8 cellular contexts compared by ENCODE assay signal in genomic region chr3:58585994-58586393, GRCh38. TPM values are rescaled to one million over a fixed set of nuclear protein-coding genes. Genes with fewer than 3 reads are reported as not detected.
DNase-seq lines count a peak whose midpoint lies in the region; ATAC-seq and TF ChIP-seq lines count a peak whose summit lies in the region.

No MANE protein-coding gene starts in this region.

- TF ChIP-seq CTCF in H9 (conservative IDR thresholded peaks at IDR 0.05) (no peak), brain (conservative IDR thresholded peaks at IDR 0.05) (no peak), nephron progenitor cell (IDR thresholded peaks at IDR 0.05) (no peak), upper lobe of left lung (IDR thresholded peaks at IDR 0.05) (no peak)

- CTCF ChIA-PET in CD8-positive, alpha-beta memory T cell (lab: Charles Lee): interaction anchor here (1.8 kb wide), 1 partner anchor 12 kb away, joined by 10 read pairs; no protein-coding TSS in a partner anchor

- H2BK15ac ChIP-seq in H9 (ENCODE audit: low read depth, low read length): no peak overlapping the region

- no peak overlapping the region for H3T11ph ChIP-seq in H9 (ENCODE audit: low read length)

- H3K9me3 Mint-ChIP-seq in CD8-positive, alpha-beta memory T cell: peaks cover 0 to 5% (median 0%) of the 10 kb centered on the region in 5 donors
- H3K9me3 Mint-ChIP-seq in H9: peaks cover 0 to 4% of the 10 kb centered on the region in 2 experiments; a peak in 1 of 5 replicates
- H3K9me3 Mint-ChIP-seq in brain: peaks cover 0 to 13% (median 7%) of the 10 kb centered on the region in 5 experiments
- H3K9me3 Mint-ChIP-seq in nephron progenitor cell: no peaks in the 10 kb centered on the region

- H3K27ac Mint-ChIP-seq in CD8-positive, alpha-beta memory T cell: no peak overlapping the region
- H3K27ac Mint-ChIP-seq in H9 (no peak overlapping the region), brain (peak overlapping the region in 3 of 5 experiments; percentile 11 to 94 (median 39)), nephron progenitor cell (peak overlapping the region; percentile 64)

- no peak overlapping the region for H4K8ac ChIP-seq in H9 (replicated peaks; ENCODE audit: insufficient read length, low read depth, low read length)

- H3K79me2 ChIP-seq in H9 (ENCODE audit: insufficient read depth, low read length): no peaks in the 10 kb centered on the region

- DNase-seq in CD8-positive, alpha-beta memory T cell: no peak
- DNase-seq in H9: no peak
- peak; percentile 58 for DNase-seq in nephron progenitor cell
- no peak for DNase-seq in H4 (ENCODE audit: low spot score)
- no peak for DNase-seq in upper lobe of left lung
- DNase-seq in GM19240 (ENCODE audit: insufficient read length, low spot score): no peak

- no peaks in the 10 kb centered on the region for H3K36me3 ChIP-seq in CD8-positive, alpha-beta memory T cell (ENCODE audit: insufficient read depth, low read length)
- no peaks in the 10 kb centered on the region for H3K36me3 ChIP-seq in upper lobe of left lung

- no peak overlapping the region for H4K5ac ChIP-seq in H9 (ENCODE audit: insufficient read length, low read depth, low read length)

- H2BK120ac ChIP-seq in H9 (ENCODE audit: low read depth, low read length, poor library complexity, severe bottlenecking): no peak overlapping the region

- no peak for TF ChIP-seq POLR2A in upper lobe of left lung (IDR thresholded peaks at IDR 0.05)

- peak overlapping the region; percentile 36 for H3K4me2 ChIP-seq in H9 (ENCODE audit: insufficient read depth, insufficient read length, low read length)

- H3K14ac ChIP-seq in H9 (ENCODE audit: insufficient read depth, low read length): no peak overlapping the region

- H3K4me3 Mint-ChIP-seq in CD8-positive, alpha-beta memory T cell: peak overlapping the region; percentile 90 to 96 (median 94)
- H3K4me3 Mint-ChIP-seq in H9 (peak overlapping the region; percentile 39 to 78), brain (peak overlapping the region in 3 of 5 experiments; percentile 37 to 79 (median 76)), nephron progenitor cell (peak overlapping the region; percentile 81)

- H2AFZ ChIP-seq in H9 (ENCODE audit: low read length): no peak overlapping the region

- POLR2A ChIA-PET in CD8-positive, alpha-beta memory T cell (lab: Charles Lee): no interaction called here

- no peak overlapping the region for H2BK20ac ChIP-seq in H9 (ENCODE audit: low read depth, low read length, poor library complexity, severe bottlenecking)

- no peak overlapping the region for H2BK12ac ChIP-seq in H9 (ENCODE audit: insufficient read length, low read depth, low read length)

- peaks cover 49 to 53% of the 10 kb centered on the region in 2 donors for H3K27me3 Mint-ChIP-seq in CD8-positive, alpha-beta memory T cell
- H3K27me3 Mint-ChIP-seq in H9 (ENCODE audit: low read depth) (peaks cover 85% of the 10 kb centered on the region), brain (no peaks in the 10 kb centered on the region), nephron progenitor cell (ENCODE audit: low read depth, poor library complexity) (peaks cover 66% of the 10 kb centered on the region)

- H4K91ac ChIP-seq in H9 (ENCODE audit: insufficient read length, low read depth, low read length): no peak overlapping the region

- H3K4me1 Mint-ChIP-seq in CD8-positive, alpha-beta memory T cell: peaks cover 18 to 24% (median 22%) of the 10 kb centered on the region in 3 donors
- H3K4me1 Mint-ChIP-seq in H9 (peaks cover 31 to 42% of the 10 kb centered on the region in 2 experiments), brain (peaks cover 57% of the 10 kb centered on the region), nephron progenitor cell (peaks cover 54% of the 10 kb centered on the region)

- TF ChIP-seq EP300 in upper lobe of left lung (IDR thresholded peaks at IDR 0.05): no peak

- H3K23me2 ChIP-seq in H9 (ENCODE audit: insufficient read length, low read depth, low read length, poor library complexity, severe bottlenecking): no peaks in the 10 kb centered on the region

- H3K4ac ChIP-seq in H9 (ENCODE audit: low read depth, low read length): no peak overlapping the region

- H3K18ac ChIP-seq in H9 (ENCODE audit: insufficient read length, low read depth, low read length): no peak overlapping the region

- ATAC-seq in HG03025 (IDR thresholded peaks at IDR 0.05; ENCODE audit: low FRiP score, unreplicated experiment) (no peak), upper lobe of left lung (ENCODE audit: low FRiP score in 2 of 2) (no peak)

- no peak overlapping the region for H3K56ac ChIP-seq in H9 (ENCODE audit: insufficient read length, low read depth, low read length)

- no peaks in the 10 kb centered on the region for H3K79me1 ChIP-seq in H9 (ENCODE audit: insufficient read depth, low read depth, low read length, poor library complexity, severe bottlenecking)

- WGBS in H9 (ENCODE audit: extremely low coverage, insufficient read length, low lambda C conversion rate): no CpG with 5 or more reads among the region's 8 CpGs
- WGBS in upper lobe of left lung, 2 donors: 48 to 51% methylated on average over 8 of the region's 8 CpGs

- H3K9ac ChIP-seq in H9 (ENCODE audit: extremely low read depth, insufficient read length, low read length): no peak overlapping the region

- no peaks in the 10 kb centered on the region for H3K9me3 ChIP-seq in CD8-positive, alpha-beta memory T cell (ENCODE audit: low read length)
- H3K9me3 ChIP-seq in H9 (ENCODE audit: control insufficient read depth, low read depth, low read length): no peaks in the 10 kb centered on the region
- no peaks in the 10 kb centered on the region for H3K9me3 ChIP-seq in upper lobe of left lung

- H3K36me3 Mint-ChIP-seq in CD8-positive, alpha-beta memory T cell: peaks cover 0 to 5% (median 3%) of the 10 kb centered on the region in 3 donors
- no peaks in the 10 kb centered on the region for H3K36me3 Mint-ChIP-seq in H9 (ENCODE audit: insufficient read depth in 1 of 3, low read depth in 3 of 3)
- H3K36me3 Mint-ChIP-seq in brain: peaks cover 6% of the 10 kb centered on the region
- no peaks in the 10 kb centered on the region for H3K36me3 Mint-ChIP-seq in nephron progenitor cell (ENCODE audit: low read depth)

- no peak overlapping the region for H2BK5ac ChIP-seq in H9 (ENCODE audit: insufficient read length, low read length)

- no peaks in the 10 kb centered on the region for H4K20me1 ChIP-seq in H9 (ENCODE audit: control insufficient read depth, insufficient read depth, insufficient read length)

- no peak overlapping the region for H3K4me3 ChIP-seq in CD8-positive, alpha-beta memory T cell (ENCODE audit: low read length)
- H3K4me3 ChIP-seq in upper lobe of left lung: peak overlapping the region in 2 of 4 donors; percentile 60

- no peak overlapping the region for H3K23ac ChIP-seq in H9 (ENCODE audit: insufficient read length, low read depth, low read length)

- H3K4me1 ChIP-seq in CD8-positive, alpha-beta memory T cell (ENCODE audit: insufficient read depth, low read length): no peaks in the 10 kb centered on the region
- no peaks in the 10 kb centered on the region; the same call in 1 of the 2 replicates for H3K4me1 ChIP-seq in H9 (ENCODE audit: insufficient read depth, low read length)
- H3K4me1 ChIP-seq in upper lobe of left lung: peaks cover 19 to 21% (median 19%) of the 10 kb centered on the region in 4 donors

- H3K27ac ChIP-seq in CD8-positive, alpha-beta memory T cell (ENCODE audit: low read depth, low read length): no peak overlapping the region
- H3K27ac ChIP-seq in H9 (ENCODE audit: insufficient read length, low read depth, low read length): no peak overlapping the region
- H3K27ac ChIP-seq in upper lobe of left lung: peak overlapping the region in 2 of 4 donors; percentile 81 to 89

- peaks cover 18% of the 10 kb centered on the region for H3K27me3 ChIP-seq in CD8-positive, alpha-beta memory T cell (ENCODE audit: insufficient read depth, low read length, poor library complexity, severe bottlenecking)
- H3K27me3 ChIP-seq in H9 (ENCODE audit: insufficient read depth, low read length) (peaks cover 16% of the 10 kb centered on the region; the same call in 1 of the 2 replicates), upper lobe of left lung (peaks cover 0 to 11% (median 6%) of the 10 kb centered on the region in 4 donors)

- H2AK5ac ChIP-seq in H9 (ENCODE audit: insufficient read length, low read length): no peak overlapping the region

RNA-seq across cellular contexts. Expression of gene FAM107A, which starts 8.8 kb away (rescaled TPM):
- not detected for total RNA-seq in CD8-positive, alpha-beta memory T cell
- polyA plus RNA-seq in CD8-positive, alpha-beta memory T cell: not detected
- 0.11 and 0.13 TPM in 2 replicates for total RNA-seq in H9 (2021)
- 470 TPM for polyA plus RNA-seq in brain (ENCODE audit: insufficient read depth, low read depth, low replicate concordance)
- not detected in 2 replicates for total RNA-seq in H4 (2014; rRNA removed; shearing (Covaris generic))
- 100 to 1,000 TPM in 2 of 6 donors, 10 to 100 TPM in 4; 19.9 to 200 (median 81.1) TPM for total RNA-seq in upper lobe of left lung

RNA-seq across cellular contexts. Expression of gene ACOX2, which starts 49.0 kb away (rescaled TPM):
- total RNA-seq in CD8-positive, alpha-beta memory T cell: not detected
- not detected for polyA plus RNA-seq in CD8-positive, alpha-beta memory T cell
- total RNA-seq in H9 (2021) (0.85 and 1.6 TPM in 2 replicates), upper lobe of left lung (10 to 100 TPM in 4 of 6 donors, 1 to 10 TPM in 2; 5.2 to 32.5 (median 15.8) TPM)
- 2.5 TPM for polyA plus RNA-seq in brain (ENCODE audit: insufficient read depth, low read depth, low replicate concordance)
- total RNA-seq in H4 (2014; rRNA removed; shearing (Covaris generic)): 3.8 and 5.7 TPM in 2 replicates

Comparison
In these comparisons a context has a peak if more than half of its experiments do, and no peak if none do; other contexts are left out.
1. H3K27ac Mint-ChIP-seq: peak in brain (3 of 5) and nephron progenitor cell (single experiment); none in CD8-positive, alpha-beta memory T cell (0 of 8) and H9 (0 of 3).
2. RNA of gene FAM107A, which starts 8.8 kb away (total RNA-seq): 19.9 to 200 TPM in upper lobe of left lung; 0.11 to 0.13 TPM in H9, not detected in CD8-positive, alpha-beta memory T cell and not detected in H4; every median in the first group is over 10 times any median in the second.
3. Peak in every context shown above with its lines, with median percentiles within 50 percentile points of each other: H3K4me3 Mint-ChIP-seq.